9 cellular contexts compared by ENCODE assay signal in the genomic region with DNA sequence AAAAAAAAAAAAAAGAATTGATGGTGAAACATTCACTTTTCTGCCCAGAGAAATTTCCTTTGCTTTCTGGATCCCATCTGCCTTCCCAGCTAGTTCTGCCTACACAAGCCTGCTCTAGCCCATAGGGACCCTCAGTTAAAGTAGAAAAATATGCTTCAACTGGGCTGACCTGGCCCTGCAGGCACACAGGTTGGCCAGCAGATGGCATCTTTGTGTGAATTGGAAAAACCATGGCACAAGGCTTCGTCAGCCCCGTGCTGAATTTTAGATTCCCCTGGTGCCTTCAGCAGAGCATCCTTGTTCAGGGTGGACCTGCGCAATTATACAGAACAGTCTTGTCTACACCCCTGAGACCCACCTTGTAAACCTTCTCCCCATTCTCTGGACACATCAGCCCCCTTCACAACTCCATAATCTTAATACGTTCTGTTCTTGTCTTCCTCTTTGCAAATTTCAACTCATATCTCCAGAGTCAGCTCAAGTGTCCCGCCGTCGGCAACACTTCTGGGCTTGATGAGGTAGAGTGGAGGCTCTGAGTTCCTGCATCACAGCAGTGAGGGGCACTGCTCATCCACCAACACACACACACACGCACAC.
DNase-seq lines count a peak whose midpoint lies in the region; ATAC-seq, FAIRE-seq and TF ChIP-seq lines count a peak whose summit lies in the region.
"Had no signal": no experiment of that assay in that cellular context is flagged by ENCODE, and none has a peak within 500 bp of the region (broad histone marks: within the 10 kb centered on the region; RNA-seq: fewer than 3 reads in every experiment).

No MANE protein-coding gene starts in this region.

- POLR2A ChIA-PET in SK-N-SH (lab: Yijun Ruan, JAX): no interaction called here

- no peaks in the 10 kb centered on the region for H3K36me3 ChIP-seq in SK-N-SH (replicated peaks in 1 of 2; ENCODE audit: control insufficient read depth in 1 of 2, insufficient read depth in 2 of 2, low read length in 1 of 2)
- H3K36me3 ChIP-seq in adipocyte (ENCODE audit: control insufficient read depth, insufficient read depth, low read length, severe bottlenecking): no peaks in the 10 kb centered on the region
- no peaks in the 10 kb centered on the region for H3K36me3 ChIP-seq in hepatocyte (replicated peaks; ENCODE audit: insufficient read depth, low read depth)

- H3K27ac ChIP-seq in SK-N-SH (ENCODE audit: low read depth in 2 of 2, low read length in 1 of 2) (no peak overlapping the region), hepatocyte (no peak overlapping the region)

- peak overlapping the region in 1 of 2 experiments; percentile 38; a peak in 1 of 4 replicates for H3K4me3 ChIP-seq in SK-N-SH (ENCODE audit: low read depth in 2 of 2, low read length in 1 of 2)
- no peak overlapping the region for H3K4me3 ChIP-seq in adipocyte (ENCODE audit: low read length)
- no peak overlapping the region for H3K4me3 ChIP-seq in hepatocyte

- peak; percentile 37 for DNase-seq in EL
- peak; percentile 54 for DNase-seq in SK-N-SH
- peak; percentile 75 for DNase-seq in adipocyte (ENCODE audit: low read depth)
- peak; percentile 67 for DNase-seq in hepatocyte (ENCODE audit: low spot score)
- peak; percentile 48 for DNase-seq in stimulated activated CD4-positive, alpha-beta T cell treated with anti-CD3 and anti-CD28 coated beads, Interleukin-4, amount 100 ng/mL, for 1 hour
- DNase-seq in RCC 7860 (ENCODE audit: low spot score): no peak

- FAIRE-seq in RCC 7860 (lab: Jason Lieb, UNC): no peak
- FAIRE-seq: colon had no signal

- no peaks in the 10 kb centered on the region for H3F3A ChIP-seq in SK-N-SH (replicated peaks; ENCODE audit: insufficient read depth)

- H3K9me2 ChIP-seq in SK-N-SH (no peaks in the 10 kb centered on the region), hepatocyte (replicated peaks; ENCODE audit: insufficient read depth) (no peaks in the 10 kb centered on the region)

- 22% methylated on average over 8 of the region's 8 CpGs for WGBS in SK-N-SH (ENCODE audit: low lambda C conversion rate)
- 56% methylated on average over 8 of the region's 8 CpGs for WGBS in hepatocyte (ENCODE audit: low lambda C conversion rate, missing lambda C conversion rate)

- no peaks in the 10 kb centered on the region for H3K4me1 ChIP-seq in SK-N-SH (ENCODE audit: control insufficient read depth in 1 of 2, insufficient read depth in 2 of 2, low read depth in 1 of 2, low read length in 1 of 2)
- H3K4me1 ChIP-seq in adipocyte (ENCODE audit: control insufficient read depth, insufficient read depth, low read length): no peaks in the 10 kb centered on the region
- H3K4me1 ChIP-seq in hepatocyte (ENCODE audit: insufficient read depth): no peaks in the 10 kb centered on the region

- no peak for TF ChIP-seq EP300 in SK-N-SH (IDR thresholded peaks at IDR 0.05; ENCODE audit: borderline replicate concordance in 1 of 2, low read depth in 1 of 2, low read length in 1 of 2)

- H3K4me2 ChIP-seq in SK-N-SH (no peak overlapping the region), hepatocyte (no peak overlapping the region)

- H2AFZ ChIP-seq in SK-N-SH (ENCODE audit: low read depth) (no peak overlapping the region), hepatocyte (no peak overlapping the region)

- TF ChIP-seq CTCF in SK-N-SH (IDR thresholded peaks at IDR 0.05): peak; percentile 87
- TF ChIP-seq CTCF in hepatocyte (IDR thresholded peaks at IDR 0.05; ENCODE audit: poor library complexity): peak; percentile 80

- H4K20me1 ChIP-seq in SK-N-SH (ENCODE audit: insufficient read depth) (no peaks in the 10 kb centered on the region), hepatocyte (ENCODE audit: insufficient read depth, poor library complexity, severe bottlenecking) (no peaks in the 10 kb centered on the region)

- H3K79me2 ChIP-seq in SK-N-SH (ENCODE audit: insufficient read depth) (no peaks in the 10 kb centered on the region), hepatocyte (no peaks in the 10 kb centered on the region)

- H3K9me3 ChIP-seq in SK-N-SH: no peaks in the 10 kb centered on the region
- no peaks in the 10 kb centered on the region for H3K9me3 ChIP-seq in adipocyte (ENCODE audit: control insufficient read depth, low read length)
- no peaks in the 10 kb centered on the region for H3K9me3 ChIP-seq in hepatocyte (ENCODE audit: low read depth)

- peak; percentile 59 for TF ChIP-seq RAD21 in SK-N-SH (IDR thresholded peaks at IDR 0.05; ENCODE audit: low read length)

- peak; percentile 85 for ATAC-seq in GM19463 (IDR thresholded peaks at IDR 0.05; ENCODE audit: unreplicated experiment)
- ATAC-seq in HG03521 (IDR thresholded peaks at IDR 0.05; ENCODE audit: unreplicated experiment): peak; percentile 89

- CTCF ChIA-PET in SK-N-SH (lab: Yijun Ruan, JAX): interaction anchor here (0.6 to 2.6 kb wide), 10 partner anchors 8 to 657 kb away, joined by 3 to 12 read pairs (median 4); no protein-coding TSS in a partner anchor

- H3K27me3 ChIP-seq in SK-N-SH (ENCODE audit: insufficient read depth): peaks cover 16% of the 10 kb centered on the region; the same call in 1 of the 2 replicates
- H3K27me3 ChIP-seq in adipocyte (replicated peaks; ENCODE audit: control insufficient read depth, insufficient read depth, low read length): peaks cover 11% of the 10 kb centered on the region
- H3K27me3 ChIP-seq in hepatocyte: no peaks in the 10 kb centered on the region

- H3K9ac ChIP-seq in SK-N-SH (no peak overlapping the region), adipocyte (ENCODE audit: low read length) (no peak overlapping the region)

TF ChIP-seq in SK-N-SH, 30 proteins besides CTCF, POLR2A, EP300 and RAD21:
- TF ChIP-seq POLR2AphosphoS5 (IDR thresholded peaks at IDR 0.05; ENCODE audit: low read depth, low read length) (no peak), SMC3 (IDR thresholded peaks at IDR 0.05; ENCODE audit: low read depth, low read length) (peak; percentile 62)
